In genomic region chr7:150375662-150376521, GRCh38 we compare ENCODE assay signal across 8 cellular contexts. TPM values are rescaled to one million over a fixed set of nuclear protein-coding genes. Genes with fewer than 3 reads are reported as not detected.
DNase-seq lines count a peak whose midpoint lies in the region; TF ChIP-seq lines count a peak whose summit lies in the region.

No MANE protein-coding gene starts in this region.

- peaks cover 2 to 10% (median 6%) of the 10 kb centered on the region in 3 donors for H3K27me3 Mint-ChIP-seq in immature natural killer cell (ENCODE audit: low read depth in 3 of 3)

- peaks cover 38 to 42% of the 10 kb centered on the region in 2 donors for H3K4me1 Mint-ChIP-seq in immature natural killer cell

- peak overlapping the region in 1 of 5 donors; percentile 3 for H3K4me3 Mint-ChIP-seq in immature natural killer cell

- H3K4me1 ChIP-seq in tibial nerve (peaks cover 0 to 68% (median 12%) of the 10 kb centered on the region in 4 donors), right atrium auricular region (peaks cover 0 to 49% of the 10 kb centered on the region in 2 donors)

- H3K27ac Mint-ChIP-seq in immature natural killer cell, result peak overlapping the region in 4 of 6 donors; percentile 16 to 64 (median 30)

- TF ChIP-seq POLR2A in Raji (IDR thresholded peaks at IDR 0.05; ENCODE audit: insufficient read depth, low read depth, low read length) (0 out of 2 replicates have a peak, but pooled peaks have one; percentile 42), tibial nerve (IDR thresholded peaks at IDR 0.05) (no peak)

- H3K27me3 ChIP-seq in tibial nerve, result no peaks in the 10 kb centered on the region
- no peaks in the 10 kb centered on the region for H3K27me3 ChIP-seq in right atrium auricular region

- no peak for TF ChIP-seq CTCF in tibial nerve (IDR thresholded peaks at IDR 0.05)
- TF ChIP-seq CTCF in right atrium auricular region (IDR thresholded peaks at IDR 0.05), result no peak

- H3K27ac ChIP-seq in tibial nerve, result peak overlapping the region in 3 of 4 donors; percentile 14 to 97 (median 91)
- no peak overlapping the region for H3K27ac ChIP-seq in right atrium auricular region

- no peaks in the 10 kb centered on the region for H3K9me3 ChIP-seq in tibial nerve
- H3K9me3 ChIP-seq in right atrium auricular region, result no peaks in the 10 kb centered on the region

- H3K36me3 ChIP-seq in tibial nerve (peaks cover 0 to 46% (median 0%) of the 10 kb centered on the region in 3 donors), right atrium auricular region (peaks cover 29% of the 10 kb centered on the region)

- 77 to 78% methylated on average over 10 of the region's 10 CpGs for WGBS in tibial nerve, 2 donors

- H3K9me3 Mint-ChIP-seq in immature natural killer cell, result no peaks in the 10 kb centered on the region

- intact Hi-C loops in cardiac septum (cut with DNase I), result no loop called here

- no peak overlapping the region for H3K4me3 ChIP-seq in tibial nerve
- no peak overlapping the region for H3K4me3 ChIP-seq in right atrium auricular region

- peaks cover 0 to under 1% (median under 1%) of the 10 kb centered on the region in 3 donors for H3K36me3 Mint-ChIP-seq in immature natural killer cell

- DNase-seq in activated effector memory CD4-positive, alpha-beta T cell treated with anti-CD3 and anti-CD28 coated beads, Interleukin-2, amount 50 U/mL, for 16 hours, result peak; percentile 73
- DNase-seq in activated effector memory CD4-positive, alpha-beta T cell treated with Interleukin-2 at 50 U/mL for 16 hours, result no peak
- DNase-seq in immature natural killer cell, result no peak
- no peak for DNase-seq in tibial nerve (ENCODE audit: low spot score in 2 of 2)
- DNase-seq in right atrium auricular region (ENCODE audit: low spot score), result no peak
- no peak for DNase-seq in DMS153 treated with DMSO at 0.1 percent for 48 hours (lab: John Stamatoyannopoulos, UW; ENCODE audit: unreplicated experiment)
- DNase-seq in cardiac septum (ENCODE audit: low spot score), result no peak

- no peak for TF ChIP-seq EP300 in tibial nerve (IDR thresholded peaks at IDR 0.05)

RNA-seq across cellular contexts. Expression of gene ZNF775, which starts 3.2 kb away (rescaled TPM):
- polyA plus RNA-seq in immature natural killer cell, result 1 to 10 TPM; 3.3 to 5.5 (median 5.5) TPM
- 10 to 100 TPM in 2 of 4 donors, 1 to 10 TPM in 2; 5.9 to 14.3 (median 11.6) TPM for total RNA-seq in tibial nerve
- 1 to 10 TPM; 4.1 to 6.2 TPM for total RNA-seq in right atrium auricular region
- 3.4 TPM for total RNA-seq in cardiac septum

RNA-seq across cellular contexts. Expression of gene REPIN1, which starts 7.3 kb away (rescaled TPM):
- 10 to 100 TPM; 40.6 to 86.0 (median 43.2) TPM for polyA plus RNA-seq in immature natural killer cell
- 10 to 100 TPM; 65.8 to 70.2 (median 68.3) TPM for total RNA-seq in tibial nerve
- 100 to 1,000 TPM in 1 of 2 donors, 10 to 100 TPM in 1; 100.0 to 110 TPM for total RNA-seq in right atrium auricular region
- 85.5 TPM for total RNA-seq in cardiac septum

RNA-seq across cellular contexts. Expression of gene RARRES2, which starts 34.5 kb away (rescaled TPM):
- not detected for polyA plus RNA-seq in immature natural killer cell
- total RNA-seq in tibial nerve, result 100 to 1,000 TPM; 172 to 382 (median 375) TPM
- 100 to 1,000 TPM; 105 to 197 TPM for total RNA-seq in right atrium auricular region
- total RNA-seq in cardiac septum, result 10.6 TPM

RNA-seq across cellular contexts. Expression of gene ACTR3C, which starts 52.5 kb away (rescaled TPM):
- polyA plus RNA-seq in immature natural killer cell, result 1 to 10 TPM; 3.6 to 8.8 (median 6.5) TPM
- total RNA-seq in tibial nerve (1 to 10 TPM in 1 of 4 donors, under 1 TPM in 3; 0.44 to 2.3 (median 0.94) TPM), right atrium auricular region (1 to 10 TPM; 3.2 to 4.1 TPM), cardiac septum (4.6 TPM)

RNA-seq across cellular contexts. Expression of gene LRRC61, which starts 52.7 kb away (rescaled TPM):
- 10 to 100 TPM; 19.4 to 26.6 (median 20.6) TPM for polyA plus RNA-seq in immature natural killer cell
- total RNA-seq in tibial nerve (10 to 100 TPM in 1 of 4 donors, 1 to 10 TPM in 3; 7.9 to 19.3 (median 9.6) TPM), right atrium auricular region (1 to 10 TPM; 9.7 to 9.8 TPM), cardiac septum (4.4 TPM)

Comparison
In these comparisons a context has a peak if more than half of its experiments do, and no peak if none do; other contexts are left out.
1. H3K27ac ChIP-seq: peak in tibial nerve (3 of 4); none in right atrium auricular region (0 of 2).